In the genomic region with DNA sequence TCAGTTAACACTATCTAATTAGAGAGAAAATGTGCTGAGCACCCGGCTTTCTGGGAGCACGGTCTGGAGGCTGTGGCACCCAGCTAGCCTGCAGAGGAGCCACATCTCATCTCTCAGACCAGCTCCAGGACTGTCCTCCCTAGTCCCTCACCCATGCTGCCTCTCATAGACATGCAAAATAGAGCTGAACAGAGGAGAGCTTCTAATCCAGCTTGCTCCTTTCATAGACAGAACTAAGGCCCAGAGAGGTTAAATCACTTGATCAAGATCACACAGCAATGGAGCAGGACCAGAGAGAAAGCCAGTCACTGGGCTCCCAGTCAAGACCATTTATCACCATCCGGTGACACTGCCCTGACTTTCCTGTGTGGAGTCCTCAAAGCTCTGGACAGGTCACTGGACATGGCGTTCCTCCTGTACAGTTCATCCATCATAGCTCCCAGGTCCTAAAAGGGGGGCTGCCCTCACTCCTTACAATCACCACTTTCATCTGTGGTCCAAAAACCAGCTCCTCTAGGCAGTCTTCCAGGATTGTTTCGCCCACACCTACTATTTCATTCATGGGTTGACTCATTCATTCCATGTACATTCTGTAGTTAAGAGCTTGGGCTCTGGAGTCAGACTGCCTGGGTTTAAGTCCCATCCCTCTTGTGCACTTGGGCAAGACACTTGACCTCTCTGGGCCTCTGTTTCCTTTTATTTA, we compare ENCODE assay signal across 9 cellular contexts.
DNase-seq lines count a peak whose midpoint lies in the region; ATAC-seq and TF ChIP-seq lines count a peak whose summit lies in the region.
"Had no signal": no experiment of that assay in that cellular context is flagged by ENCODE, and none has a peak within 500 bp of the region (broad histone marks: within the 10 kb centered on the region; RNA-seq: fewer than 3 reads in every experiment).

No MANE protein-coding gene starts in this region.

- no peak for TF ChIP-seq CTCF in SU-DHL-6 (IDR thresholded peaks at IDR 0.05; ENCODE audit: insufficient read depth, low read length, poor library complexity, severe bottlenecking)
- no peak for TF ChIP-seq CTCF in fibroblast of pulmonary artery (IDR thresholded peaks at IDR 0.05; ENCODE audit: low read length, missing control alignments)

- H3K27ac ChIP-seq in SU-DHL-6 (ENCODE audit: low read depth, low read length) (no peak overlapping the region), subcutaneous abdominal adipose tissue (ENCODE audit: low read depth, low read length) (peak overlapping the region; percentile 43)

- peak overlapping the region; percentile 94 for H2AFZ ChIP-seq in SU-DHL-6 (ENCODE audit: low read depth, low read length, severe bottlenecking)

- H3K9me2 ChIP-seq in SU-DHL-6 (replicated peaks; ENCODE audit: insufficient read depth, low read length) = no peaks in the 10 kb centered on the region

- H3K4me3 ChIP-seq in SU-DHL-6 (ENCODE audit: insufficient read depth, low read length, poor library complexity, severe bottlenecking) (no peak overlapping the region), fibroblast of pulmonary artery (replicated peaks; ENCODE audit: low read depth, low read length) (no peak overlapping the region), subcutaneous abdominal adipose tissue (ENCODE audit: low read depth in 1 of 5, low read length in 5 of 5) (peak overlapping the region in 1 of 5 donors; percentile 42)

- no peaks in the 10 kb centered on the region for H3K9me3 ChIP-seq in SU-DHL-6 (ENCODE audit: insufficient read depth, low read length)
- no peaks in the 10 kb centered on the region for H3K9me3 ChIP-seq in subcutaneous abdominal adipose tissue (ENCODE audit: control insufficient read depth in 5 of 5, low read length in 5 of 5)

- ATAC-seq in HG03196 (IDR thresholded peaks at IDR 0.05; ENCODE audit: unreplicated experiment) (no peak), GM18867 (IDR thresholded peaks at IDR 0.05; ENCODE audit: unreplicated experiment) (no peak)

- no peaks in the 10 kb centered on the region for H3K36me3 ChIP-seq in SU-DHL-6 (ENCODE audit: low read length)
- peaks cover 0 to 26% (median 22%) of the 10 kb centered on the region in 5 donors for H3K36me3 ChIP-seq in subcutaneous abdominal adipose tissue (ENCODE audit: control insufficient read depth in 5 of 5, insufficient read depth in 5 of 5, low read length in 5 of 5)

- H3K27me3 ChIP-seq in SU-DHL-6 (ENCODE audit: low read length) = no peaks in the 10 kb centered on the region
- peaks cover 0 to 2% (median 0%) of the 10 kb centered on the region in 5 donors for H3K27me3 ChIP-seq in subcutaneous abdominal adipose tissue (ENCODE audit: control insufficient read depth in 5 of 5, insufficient read depth in 4 of 5, low read length in 5 of 5)

- H3F3A ChIP-seq in SU-DHL-6 (ENCODE audit: insufficient read depth) = no peaks in the 10 kb centered on the region

- H3K9ac ChIP-seq in SU-DHL-6 (ENCODE audit: low read length) (no peak overlapping the region), subcutaneous abdominal adipose tissue (ENCODE audit: low read length in 5 of 5) (no peak overlapping the region)

- H3K79me2 ChIP-seq in SU-DHL-6 (ENCODE audit: insufficient read depth, low read length) = no peaks in the 10 kb centered on the region

- H4K20me1 ChIP-seq in SU-DHL-6 (ENCODE audit: low read depth, low read length) = no peaks in the 10 kb centered on the region

- H3K4me2 ChIP-seq in SU-DHL-6 (ENCODE audit: low read depth, low read length, poor library complexity, severe bottlenecking) = no peak overlapping the region

- H3K4me1 ChIP-seq in subcutaneous abdominal adipose tissue (ENCODE audit: control insufficient read depth in 5 of 5, insufficient read depth in 5 of 5, low read length in 5 of 5) = peaks cover 7 to 34% (median 18%) of the 10 kb centered on the region in 5 donors

- DNase-seq in NCI-H2196 treated with DMSO at 0.1 percent for 48 hours (lab: John Stamatoyannopoulos, UW; ENCODE audit: unreplicated experiment) (peak; percentile 49), NCI-H2196 (lab: John Stamatoyannopoulos, UW; ENCODE audit: unreplicated experiment) (no peak), fibroblast of pulmonary artery (ENCODE audit: low read depth) (peak; percentile 86), NCI-H2107 (lab: John Stamatoyannopoulos, UW) (no peak)
- DNase-seq: 8988T had no signal

Comparison
In these comparisons a context has a peak if more than half of its experiments do, and no peak if none do; other contexts are left out.
1. DNase-seq: peak in NCI-H2196 treated with DMSO at 0.1 percent for 48 hours (single experiment) and fibroblast of pulmonary artery (single experiment); none in NCI-H2196 (single experiment) and NCI-H2107 (single experiment).